1 cellular context compared by ENCODE assay signal in the genomic region with DNA sequence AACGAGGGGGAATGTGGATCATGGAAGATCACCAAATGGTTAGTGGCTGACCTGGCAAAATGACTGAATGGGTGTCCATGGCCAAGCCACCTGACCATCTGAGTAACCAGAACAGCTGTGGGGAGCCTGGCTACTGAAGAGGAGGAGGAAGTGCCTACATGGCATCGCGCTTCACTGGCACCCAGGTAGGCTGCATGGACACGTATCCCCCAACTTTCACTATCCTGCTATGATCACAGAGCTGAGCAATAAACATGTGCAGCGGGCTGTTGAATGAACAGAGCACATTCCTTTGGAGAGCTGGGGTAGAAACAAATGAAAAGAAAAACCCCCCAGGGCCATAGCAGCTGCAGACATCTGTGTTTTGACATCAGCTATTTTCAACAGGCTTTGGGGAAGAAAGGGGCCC.
TF ChIP-seq lines count a peak whose summit lies in the region.

No MANE protein-coding gene starts in this region.

TF ChIP-seq in IMR-90, 13 proteins besides CTCF, POLR2A, EP300 and RAD21:
- TF ChIP-seq CHD1 (IDR thresholded peaks at IDR 0.05; ENCODE audit: low read depth, low read length) (no peak), RCOR1 (IDR thresholded peaks at IDR 0.05; ENCODE audit: insufficient replicate concordance, low read length) (no peak), MAZ (IDR thresholded peaks at IDR 0.05; ENCODE audit: borderline replicate concordance, low read depth, low read length) (no peak), NFE2L2 (IDR thresholded peaks at IDR 0.05; ENCODE audit: low read depth, low read length) (no peak), MXI1 (IDR thresholded peaks at IDR 0.05; ENCODE audit: borderline replicate concordance, low read depth, low read length) (no peak), BHLHE40 (IDR thresholded peaks at IDR 0.05; ENCODE audit: low read depth, low read length) (no peak), RFX5 (IDR thresholded peaks at IDR 0.05; ENCODE audit: low read depth, low read length) (no peak), CEBPB (IDR thresholded peaks at IDR 0.05; ENCODE audit: low read depth, low read length) (no peak), MAFK (IDR thresholded peaks at IDR 0.05; ENCODE audit: low read depth, low read length) (no peak), FOS (IDR thresholded peaks at IDR 0.05; ENCODE audit: low read depth, low read length) (no peak), SMC3 (IDR thresholded peaks at IDR 0.05; ENCODE audit: low read depth, low read length) (no peak)
- TF ChIP-seq, protein P1, sequence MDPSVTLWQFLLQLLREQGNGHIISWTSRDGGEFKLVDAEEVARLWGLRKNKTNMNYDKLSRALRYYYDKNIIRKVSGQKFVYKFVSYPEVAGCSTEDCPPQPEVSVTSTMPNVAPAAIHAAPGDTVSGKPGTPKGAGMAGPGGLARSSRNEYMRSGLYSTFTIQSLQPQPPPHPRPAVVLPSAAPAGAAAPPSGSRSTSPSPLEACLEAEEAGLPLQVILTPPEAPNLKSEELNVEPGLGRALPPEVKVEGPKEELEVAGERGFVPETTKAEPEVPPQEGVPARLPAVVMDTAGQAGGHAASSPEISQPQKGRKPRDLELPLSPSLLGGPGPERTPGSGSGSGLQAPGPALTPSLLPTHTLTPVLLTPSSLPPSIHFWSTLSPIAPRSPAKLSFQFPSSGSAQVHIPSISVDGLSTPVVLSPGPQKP (IDR thresholded peaks at IDR 0.05; ENCODE audit: borderline replicate concordance, low read depth, low read length): no peak
TF ChIP-seq in IMR-90: peak in this region for 0.
